In genomic region chr1:229836324-229836723, GRCh38 we compare ENCODE assay signal across 18 cellular contexts.
"Had no signal": no experiment of that assay in that cellular context is flagged by ENCODE, and none has a peak within 500 bp of the region (broad histone marks: within the 10 kb centered on the region; RNA-seq: fewer than 3 reads in every experiment).

No MANE protein-coding gene starts in this region.

- H3K4me2 ChIP-seq: smooth muscle cell had no signal

- H2AFZ ChIP-seq: parathyroid adenoma had no signal

- ATAC-seq: activated T-helper 17 cell treated with anti-CD3 and anti-CD28 coated beads, Interleukin-2, amount 50 U/mL, for 72 hours; effector memory CD8-positive, alpha-beta T cell; lower lobe of right lung; natural killer cell; sciatic nerve; stimulated activated effector memory CD8-positive, alpha-beta T cell treated with anti-CD3 and anti-CD28 coated beads, Interleukin-12 subunit alpha, Interleukin-12 subunit beta, amount 100 ng/mL, for 72 hours had no signal

- H3K36me3 ChIP-seq: cardiac muscle cell, lower lobe of right lung, neutrophil had no signal

- H3K4me1 ChIP-seq: lower lobe of right lung, parathyroid adenoma had no signal

- H3K4me3 Mint-ChIP-seq: activated B cell treated with CpG ODN at 0.5 μM for 24 hours; activated CD4-positive, alpha-beta memory T cell treated with anti-CD3 and anti-CD28 coated beads, Interleukin-2, amount 10 ng/mL, durations not matched to agents 7 days and 5 days; activated naive CD8-positive, alpha-beta T cell treated with anti-CD3 and anti-CD28 coated beads, Interleukin-2, amount 10 ng/mL, durations not matched to agents 7 days and 5 days; activated T-helper 17 cell treated with anti-CD3 and anti-CD28 coated beads, Interleukin-2, amount 50 U/mL, for 72 hours; effector memory CD8-positive, alpha-beta T cell; natural killer cell; stimulated activated effector memory CD8-positive, alpha-beta T cell treated with anti-CD3 and anti-CD28 coated beads, Interleukin-12 subunit alpha, Interleukin-12 subunit beta, amount 100 ng/mL, for 72 hours had no signal

- H3K79me2 ChIP-seq: parathyroid adenoma had no signal

- H3K9me3 Mint-ChIP-seq: activated CD4-positive, alpha-beta memory T cell treated with anti-CD3 and anti-CD28 coated beads, Interleukin-2, amount 10 ng/mL, durations not matched to agents 7 days and 5 days; activated naive CD8-positive, alpha-beta T cell treated with anti-CD3 and anti-CD28 coated beads, Interleukin-2, amount 10 ng/mL, durations not matched to agents 7 days and 5 days; activated T-helper 17 cell treated with anti-CD3 and anti-CD28 coated beads, Interleukin-2, amount 50 U/mL, for 72 hours; effector memory CD8-positive, alpha-beta T cell; natural killer cell; stimulated activated effector memory CD8-positive, alpha-beta T cell treated with anti-CD3 and anti-CD28 coated beads, Interleukin-12 subunit alpha, Interleukin-12 subunit beta, amount 100 ng/mL, for 72 hours had no signal

- H3K9me3 ChIP-seq: lower lobe of right lung, neutrophil had no signal

- H3K4me1 Mint-ChIP-seq: activated CD4-positive, alpha-beta memory T cell treated with anti-CD3 and anti-CD28 coated beads, Interleukin-2, amount 10 ng/mL, durations not matched to agents 7 days and 5 days; activated T-helper 17 cell treated with anti-CD3 and anti-CD28 coated beads, Interleukin-2, amount 50 U/mL, for 72 hours; stimulated activated effector memory CD8-positive, alpha-beta T cell treated with anti-CD3 and anti-CD28 coated beads, Interleukin-12 subunit alpha, Interleukin-12 subunit beta, amount 100 ng/mL, for 72 hours had no signal

- H3K27ac ChIP-seq: cardiac muscle cell, lower lobe of right lung, neutrophil, parathyroid adenoma had no signal

- H3K36me3 Mint-ChIP-seq: activated naive CD8-positive, alpha-beta T cell treated with anti-CD3 and anti-CD28 coated beads, Interleukin-2, amount 10 ng/mL, durations not matched to agents 7 days and 5 days; natural killer cell; stimulated activated effector memory CD8-positive, alpha-beta T cell treated with anti-CD3 and anti-CD28 coated beads, Interleukin-12 subunit alpha, Interleukin-12 subunit beta, amount 100 ng/mL, for 72 hours had no signal

- DNase-seq: activated B cell treated with CpG ODN at 0.5 μM for 24 hours; activated CD4-positive, alpha-beta memory T cell treated with anti-CD3 and anti-CD28 coated beads, Interleukin-2, amount 10 ng/mL, durations not matched to agents 7 days and 5 days; activated CD4-positive, alpha-beta T cell treated with anti-CD3 and anti-CD28 coated beads for 4 hours; activated naive CD4-positive, alpha-beta T cell; activated naive CD8-positive, alpha-beta T cell treated with anti-CD3 and anti-CD28 coated beads, Interleukin-2, amount 10 ng/mL, durations not matched to agents 7 days and 5 days; activated T-cell treated with anti-CD3 and anti-CD28 coated beads, Interleukin-2, amount 50 U/mL, for 1 hour; effector memory CD8-positive, alpha-beta T cell; foreskin fibroblast; lower lobe of right lung; natural killer cell; stimulated activated CD4-positive, alpha-beta T cell treated with anti-CD3 and anti-CD28 coated beads, Interleukin-4, amount 100 ng/mL, for 24 hours had no signal

- H3K27ac Mint-ChIP-seq: activated B cell treated with CpG ODN at 0.5 μM for 24 hours; activated CD4-positive, alpha-beta memory T cell treated with anti-CD3 and anti-CD28 coated beads, Interleukin-2, amount 10 ng/mL, durations not matched to agents 7 days and 5 days; activated naive CD8-positive, alpha-beta T cell treated with anti-CD3 and anti-CD28 coated beads, Interleukin-2, amount 10 ng/mL, durations not matched to agents 7 days and 5 days; activated T-helper 17 cell treated with anti-CD3 and anti-CD28 coated beads, Interleukin-2, amount 50 U/mL, for 72 hours; effector memory CD8-positive, alpha-beta T cell; natural killer cell; stimulated activated effector memory CD8-positive, alpha-beta T cell treated with anti-CD3 and anti-CD28 coated beads, Interleukin-12 subunit alpha, Interleukin-12 subunit beta, amount 100 ng/mL, for 72 hours had no signal

- H3K4me3 ChIP-seq: cardiac muscle cell, lower lobe of right lung, smooth muscle cell had no signal
